11 cellular contexts compared by ENCODE assay signal in genomic region chr20:6169251-6169650, GRCh38. TPM values are rescaled to one million over a fixed set of nuclear protein-coding genes. Genes with fewer than 3 reads are reported as not detected.
DNase-seq lines count a peak whose midpoint lies in the region; ATAC-seq and TF ChIP-seq lines count a peak whose summit lies in the region.
"Had no signal": no experiment of that assay in that cellular context is flagged by ENCODE, and none has a peak within 500 bp of the region (broad histone marks: within the 10 kb centered on the region; RNA-seq: fewer than 3 reads in every experiment).

No MANE protein-coding gene starts in this region.

- H3K36me3 ChIP-seq in RWPE2 (ENCODE audit: low read depth): no peaks in the 10 kb centered on the region
- H3K36me3 ChIP-seq: upper lobe of left lung had no signal

- no peaks in the 10 kb centered on the region for H3K4me1 ChIP-seq in RWPE2 (ENCODE audit: insufficient read depth, poor library complexity, severe bottlenecking)
- H3K4me1 ChIP-seq: upper lobe of left lung had no signal

- intact Hi-C loops in dorsolateral prefrontal cortex (cut with DNase I): no loop called here

- H3K4me3 ChIP-seq in RWPE2 (ENCODE audit: severe bottlenecking): no peak overlapping the region
- no peak overlapping the region for H3K4me3 ChIP-seq in fibroblast of the aortic adventitia (ENCODE audit: low read depth, low read length)
- H3K4me3 ChIP-seq in dorsolateral prefrontal cortex: no peak overlapping the region
- H3K4me3 ChIP-seq: upper lobe of left lung had no signal

- H3K27me3 ChIP-seq in RWPE2 (ENCODE audit: insufficient read depth, poor library complexity, severe bottlenecking) (peaks cover 4% of the 10 kb centered on the region), dorsolateral prefrontal cortex (peaks cover 0 to 5% (median 0%) of the 10 kb centered on the region in 45 donors)
- H3K27me3 ChIP-seq: upper lobe of left lung had no signal

- ATAC-seq in RWPE2 (ENCODE audit: low read depth): peak; percentile 62
- no peak for ATAC-seq in HG03039 (IDR thresholded peaks at IDR 0.05; ENCODE audit: unreplicated experiment)

- TF ChIP-seq CTCF in RWPE2 (IDR thresholded peaks at IDR 0.05; ENCODE audit: poor library complexity, severe bottlenecking) (peak; percentile 51), fibroblast of the aortic adventitia (IDR thresholded peaks at IDR 0.05; ENCODE audit: insufficient read depth, low read length) (no peak), dorsolateral prefrontal cortex (IDR thresholded peaks at IDR 0.05 in 54 of 56, conservative IDR thresholded peaks at IDR 0.05 in 2 of 56; ENCODE audit: low read depth in 1 of 56, partially characterized antibody in 56 of 56) (no peak)

- DNase-seq in AG08396 (ENCODE audit: low spot score) (peak; percentile 10), HCEC 1CT (peak; percentile 33), RWPE2 (ENCODE audit: low spot score) (no peak), fibroblast of the aortic adventitia (ENCODE audit: low read depth) (peak; percentile 10), dorsolateral prefrontal cortex (no peak)
- no peak for DNase-seq in activated CD4-positive, alpha-beta T cell treated with anti-CD3 and anti-CD28 coated beads for 1 hour
- DNase-seq in activated CD8-positive, alpha-beta memory T cell treated with anti-CD3 and anti-CD28 coated beads, Interleukin-2, amount 50 U/mL, for 4 hours: no peak
- DNase-seq: activated T-cell treated with anti-CD3 and anti-CD28 coated beads for 4 hours; CD8-positive, alpha-beta memory T cell; upper lobe of left lung had no signal

- no peak overlapping the region for H3K27ac ChIP-seq in RWPE2 (ENCODE audit: poor library complexity, severe bottlenecking)
- H3K27ac ChIP-seq in dorsolateral prefrontal cortex: no peak overlapping the region
- H3K27ac ChIP-seq: upper lobe of left lung had no signal

- H3K9me3 ChIP-seq in RWPE2 (ENCODE audit: severe bottlenecking): no peaks in the 10 kb centered on the region
- H3K9me3 ChIP-seq: upper lobe of left lung had no signal

RNA-seq across cellular contexts. Expression of gene FERMT1, which starts 46.4 kb away (rescaled TPM):
- total RNA-seq in fibroblast of the aortic adventitia (ENCODE audit: low replicate concordance) (2.9 and 8.8 TPM in 2 replicates), dorsolateral prefrontal cortex (10 to 100 TPM in 2 of 120 experiments, 1 to 10 TPM in 118; 1.1 to 10.1 (median 4.1) TPM)

Comparison
In these comparisons a context has a peak if more than half of its experiments do, and no peak if none do; other contexts are left out.
1. DNase-seq: peak in AG08396 (single experiment), HCEC 1CT (single experiment) and fibroblast of the aortic adventitia (single experiment); none in RWPE2 (single experiment), activated CD4-positive, alpha-beta T cell treated with anti-CD3 and anti-CD28 coated beads for 1 hour (single experiment), dorsolateral prefrontal cortex (0 of 10) and activated CD8-positive, alpha-beta memory T cell treated with anti-CD3 and anti-CD28 coated beads, Interleukin-2, amount 50 U/mL, for 4 hours (single experiment).